16 cellular contexts compared by ENCODE assay signal in the genomic region with DNA sequence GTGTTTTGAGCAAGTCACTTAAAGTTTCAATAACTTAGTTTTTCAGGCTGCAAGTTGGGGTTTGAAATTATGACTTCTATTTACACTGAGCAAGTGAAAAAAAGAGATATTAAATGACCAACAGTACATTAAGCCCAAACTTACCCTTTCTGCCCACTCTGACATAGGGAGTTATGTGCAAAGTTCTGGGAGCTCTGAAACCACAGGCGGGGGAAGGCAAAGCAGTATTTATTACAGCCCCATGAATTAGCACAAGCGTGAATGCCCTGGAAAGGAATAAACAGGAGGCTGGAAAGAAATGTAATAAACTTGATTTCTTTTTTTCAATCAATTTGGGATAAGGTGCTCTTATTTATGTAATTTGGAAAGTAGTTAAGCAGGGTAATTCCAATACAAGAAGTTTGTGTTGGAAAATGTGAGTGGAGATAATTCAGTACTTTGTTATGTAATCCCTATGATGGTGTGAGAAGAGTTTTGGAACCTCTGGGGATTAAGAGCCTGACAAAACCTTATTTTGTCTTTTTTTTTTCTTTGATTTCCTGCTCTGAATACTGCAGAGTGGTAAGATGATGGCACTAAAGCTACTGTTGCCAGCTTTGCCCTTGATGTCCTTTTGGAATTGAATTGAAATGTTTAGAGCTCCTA.
A peak's percentile ranks its signal among the peaks of the same experiment; 100 is the strongest.
DNase-seq lines count a peak whose midpoint lies in the region; ATAC-seq and TF ChIP-seq lines count a peak whose summit lies in the region.
"Had no signal": no experiment of that assay in that cellular context is flagged by ENCODE, and none has a peak within 500 bp of the region (broad histone marks: within the 10 kb centered on the region; RNA-seq: fewer than 3 reads in every experiment).

No MANE protein-coding gene starts in this region.

- H3K4me3 ChIP-seq in Peyer's patch (no peak overlapping the region), esophagus squamous epithelium (no peak overlapping the region), thoracic aorta (peak overlapping the region; percentile 20), smooth muscle cell (no peak overlapping the region)

- no peak overlapping the region for H3K4me2 ChIP-seq in smooth muscle cell

- WGBS in esophagus squamous epithelium, 2 donors = 35 to 74% methylated on average over 2 of the region's 2 CpGs
- 41% methylated on average over 2 of the region's 2 CpGs for WGBS in smooth muscle cell (ENCODE audit: low lambda C conversion rate)

- no peaks in the 10 kb centered on the region for H3K79me2 ChIP-seq in smooth muscle cell (ENCODE audit: low read depth)

- H2AFZ ChIP-seq in smooth muscle cell (ENCODE audit: low read depth) = no peak overlapping the region

- peak overlapping the region in 3 of 4 donors; percentile 41 to 53 (median 52) for H3K27ac ChIP-seq in Peyer's patch
- peak overlapping the region in 3 of 4 donors; percentile 66 to 81 (median 79) for H3K27ac ChIP-seq in esophagus squamous epithelium
- peak overlapping the region; percentile 67 to 78 for H3K27ac ChIP-seq in thoracic aorta
- no peak overlapping the region for H3K27ac ChIP-seq in smooth muscle cell (ENCODE audit: low read depth)

- DNase-seq in Peyer's patch (no peak), esophagus squamous epithelium (lab: John Stamatoyannopoulos, UW) (no peak), myocyte (ENCODE audit: low read depth) (peak; percentile 40), thoracic aorta (ENCODE audit: low spot score) (no peak), AG08395 (ENCODE audit: low spot score) (no peak), kidney tubule cell (ENCODE audit: low spot score) (no peak), smooth muscle cell (lab: John Stamatoyannopoulos, UW; ENCODE audit: unreplicated experiment) (no peak)
- DNase-seq: activated CD4-positive, alpha-beta T cell treated with anti-CD3 and anti-CD28 coated beads, Interleukin-2, amount 50 U/mL, for 1 hour; DMS79 treated with DMSO at 0.1 percent for 48 hours; Karpas-422; naive thymus-derived CD4-positive, alpha-beta T cell; NCI-H2029; NK-92 treated with Interleukin-12 subunit alpha and Interleukin-12 subunit beta, amount 100 ng/mL, for 24 hours; SHP77 had no signal

- intact Hi-C loops in esophagus squamous epithelium (cut with DNase I) = no loop called here

- ATAC-seq in thoracic aorta (ENCODE audit: insufficient number of reproducible peaks, low FRiP score, low read depth) (no peak), GM18870 (IDR thresholded peaks at IDR 0.05; ENCODE audit: unreplicated experiment) (no peak)
- ATAC-seq: HCT116; naive thymus-derived CD4-positive, alpha-beta T cell had no signal

- no peaks in the 10 kb centered on the region for H4K20me1 ChIP-seq in smooth muscle cell (ENCODE audit: low read depth)

- no peak overlapping the region for H3K9ac ChIP-seq in smooth muscle cell (ENCODE audit: low read depth)

- H3K9me3 ChIP-seq in Peyer's patch (no peaks in the 10 kb centered on the region), esophagus squamous epithelium (no peaks in the 10 kb centered on the region), thoracic aorta (no peaks in the 10 kb centered on the region), smooth muscle cell (replicated peaks; ENCODE audit: low read depth) (no peaks in the 10 kb centered on the region)

- TF ChIP-seq CTCF in Peyer's patch (IDR thresholded peaks at IDR 0.05) = no peak
- no peak for TF ChIP-seq CTCF in esophagus squamous epithelium (IDR thresholded peaks at IDR 0.05)
- no peak for TF ChIP-seq CTCF in thoracic aorta (IDR thresholded peaks at IDR 0.05)
- no peak for TF ChIP-seq CTCF in smooth muscle cell (IDR thresholded peaks at IDR 0.05; ENCODE audit: borderline replicate concordance, insufficient read depth, poor library complexity, severe bottlenecking)

- no peaks in the 10 kb centered on the region for H3K4me1 ChIP-seq in Peyer's patch
- H3K4me1 ChIP-seq in esophagus squamous epithelium = peaks cover 0 to 29% (median 6%) of the 10 kb centered on the region in 3 donors
- H3K4me1 ChIP-seq in thoracic aorta (ENCODE audit: control insufficient read depth in 1 of 2, low read depth in 2 of 2) = peaks cover 27 to 45% of the 10 kb centered on the region in 2 donors
- peaks cover 13% of the 10 kb centered on the region for H3K4me1 ChIP-seq in smooth muscle cell (ENCODE audit: low read depth)

- H3F3A ChIP-seq in smooth muscle cell (ENCODE audit: low read depth) = no peaks in the 10 kb centered on the region

- TF ChIP-seq POLR2A in Peyer's patch (IDR thresholded peaks at IDR 0.05) (no peak), esophagus squamous epithelium (IDR thresholded peaks at IDR 0.05) (no peak)

- no peaks in the 10 kb centered on the region for H3K36me3 ChIP-seq in Peyer's patch
- no peaks in the 10 kb centered on the region for H3K36me3 ChIP-seq in esophagus squamous epithelium
- no peaks in the 10 kb centered on the region for H3K36me3 ChIP-seq in thoracic aorta
- H3K36me3 ChIP-seq in smooth muscle cell (ENCODE audit: low read depth) = no peaks in the 10 kb centered on the region

- H3K27me3 ChIP-seq in Peyer's patch = no peaks in the 10 kb centered on the region
- no peaks in the 10 kb centered on the region for H3K27me3 ChIP-seq in esophagus squamous epithelium
- no peaks in the 10 kb centered on the region for H3K27me3 ChIP-seq in thoracic aorta (replicated peaks; ENCODE audit: insufficient read depth)
- no peaks in the 10 kb centered on the region for H3K27me3 ChIP-seq in smooth muscle cell (ENCODE audit: low read depth)
